9 cellular contexts compared by ENCODE assay signal in the genomic region with DNA sequence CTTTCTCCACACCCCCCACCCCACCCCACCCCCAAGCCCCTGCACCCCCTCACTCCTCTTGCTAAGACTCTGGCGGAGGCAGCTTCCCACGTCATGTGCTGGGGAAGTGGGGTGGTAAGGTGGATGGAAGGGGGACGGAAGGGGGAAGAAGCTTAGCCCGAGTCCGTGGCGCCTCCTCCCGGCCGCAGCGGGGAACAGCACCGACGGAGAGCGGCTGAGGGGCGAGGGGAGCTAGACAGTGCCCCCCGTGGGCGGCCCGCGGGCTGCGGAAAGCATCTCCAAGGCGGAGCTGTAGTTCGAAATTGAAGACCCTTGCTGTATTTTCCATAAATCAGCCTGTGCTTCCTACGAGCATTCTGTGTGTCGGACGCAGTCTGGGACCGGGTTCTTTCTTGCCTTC. TPM values are rescaled to one million over a fixed set of nuclear protein-coding genes. Genes with fewer than 3 reads are reported as not detected.
A peak's percentile ranks its signal among the peaks of the same experiment; 100 is the strongest.
DNase-seq lines count a peak whose midpoint lies in the region; ATAC-seq and TF ChIP-seq lines count a peak whose summit lies in the region.
"Had no signal": no experiment of that assay in that cellular context is flagged by ENCODE, and none has a peak within 500 bp of the region (broad histone marks: within the 10 kb centered on the region; RNA-seq: fewer than 3 reads in every experiment).

No MANE protein-coding gene starts in this region.

- no peak overlapping the region for H3K27ac ChIP-seq in PC-3 (ENCODE audit: low read length)
- no peak overlapping the region for H3K27ac ChIP-seq in PC-9

- H4K20me1 ChIP-seq in PC-3 (ENCODE audit: low read length) = no peaks in the 10 kb centered on the region
- H4K20me1 ChIP-seq in PC-9 (ENCODE audit: insufficient read depth) = no peaks in the 10 kb centered on the region

- intact Hi-C loops in sciatic nerve (cut with DNase I) (no loop called here), PC-3 (cut with micrococcal nuclease) (no loop called here), PC-9 (cut with micrococcal nuclease; ENCODE audit: unreplicated experiment) (no loop called here)

- no peak for TF ChIP-seq EP300 in Ishikawa (IDR thresholded peaks at IDR 0.05; ENCODE audit: borderline replicate concordance)

- H3K4me2 ChIP-seq in PC-3 (ENCODE audit: low read length) (no peak overlapping the region), PC-9 (no peak overlapping the region)

- BruUV-seq in PC-3 (replicated peaks; lab: Mats Ljungman, UMichigan) = no TSS peak
- no TSS peak for BruUV-seq in PC-9 (replicated peaks; lab: Mats Ljungman, UMichigan)

- TF ChIP-seq CTCF in fibroblast of mammary gland (conservative IDR thresholded peaks at IDR 0.05; ENCODE audit: control insufficient read depth, insufficient read depth, low read depth, low read length) = peak; percentile 20
- no peak for TF ChIP-seq CTCF in PC-3 (conservative IDR thresholded peaks at IDR 0.05; ENCODE audit: low read depth, low read length)
- TF ChIP-seq CTCF in PC-9 (conservative IDR thresholded peaks at IDR 0.05) = no peak

- CTCF ChIA-PET in PC-3 (lab: Charles Lee) (no interaction called here), PC-9 (lab: Charles Lee) (no interaction called here)

- H3K79me2 ChIP-seq in PC-3 (ENCODE audit: low read length) (no peaks in the 10 kb centered on the region), PC-9 (ENCODE audit: low read depth) (no peaks in the 10 kb centered on the region)

- H2AFZ ChIP-seq in PC-3 (ENCODE audit: low read length) (no peak overlapping the region), PC-9 (no peak overlapping the region)

- ATAC-seq in sciatic nerve = peak; percentile 24
- ATAC-seq in PC-3 = no peak

- no peaks in the 10 kb centered on the region for H3K9me2 ChIP-seq in PC-3 (replicated peaks; ENCODE audit: low read length)
- H3K9me2 ChIP-seq in PC-9 (ENCODE audit: insufficient read depth) = no peaks in the 10 kb centered on the region

- H3K4me3 ChIP-seq in fibroblast of mammary gland (ENCODE audit: control insufficient read depth, low read depth, low read length) = no peak overlapping the region
- H3K4me3 ChIP-seq in PC-3 (ENCODE audit: low read length) = no peak overlapping the region
- no peak overlapping the region for H3K4me3 ChIP-seq in PC-9

- H3K4me1 ChIP-seq in PC-3 (ENCODE audit: insufficient read depth, low read length) = no peaks in the 10 kb centered on the region
- 0 out of 2 replicates have a peak, but pooled peaks cover 6% of the 10 kb centered on the region for H3K4me1 ChIP-seq in PC-9 (replicated peaks; ENCODE audit: insufficient read depth)

- peak; percentile 43 for DNase-seq in activated CD4-positive, alpha-beta T cell treated with anti-CD3 and anti-CD28 coated beads for 48 hours
- no peak for DNase-seq in activated CD4-positive, alpha-beta T cell treated with anti-CD3 and anti-CD28 coated beads for 1 hour
- DNase-seq in fibroblast of mammary gland (ENCODE audit: low read depth) = no peak
- no peak for DNase-seq in sciatic nerve (ENCODE audit: low spot score)
- DNase-seq in stimulated activated naive CD4-positive, alpha-beta T cell treated with Interleukin-2 at 50 U/mL for 16 hours (lab: John Stamatoyannopoulos, UW) = no peak
- DNase-seq in PC-3 = no peak
- no peak for DNase-seq in PC-9
- DNase-seq: activated naive CD4-positive, alpha-beta T cell treated with anti-CD3 and anti-CD28 coated beads, Interleukin-2, amount 10 ng/mL, durations not matched to agents 7 days and 5 days had no signal

- POLR2A ChIA-PET in PC-3 (lab: Charles Lee; ENCODE audit: unreplicated experiment) = no interaction called here
- POLR2A ChIA-PET in PC-9 (lab: Charles Lee; ENCODE audit: unreplicated experiment) = no interaction called here

- no peak overlapping the region for H3K9ac ChIP-seq in PC-3 (ENCODE audit: low read length)

- H3F3A ChIP-seq in PC-3 (ENCODE audit: low read length, unreplicated experiment) = no peaks in the 10 kb centered on the region
- no peaks in the 10 kb centered on the region for H3F3A ChIP-seq in PC-9 (ENCODE audit: insufficient read depth, low read depth)

- no peaks in the 10 kb centered on the region for H3K9me3 ChIP-seq in PC-3 (ENCODE audit: low read length)
- no peaks in the 10 kb centered on the region for H3K9me3 ChIP-seq in PC-9 (ENCODE audit: insufficient read depth, low read depth)

- peak; percentile 92 for TF ChIP-seq RAD21 in Ishikawa (IDR thresholded peaks at IDR 0.05; ENCODE audit: low read depth)

- H3K36me3 ChIP-seq in PC-3 (ENCODE audit: low read depth, low read length) = no peaks in the 10 kb centered on the region
- H3K36me3 ChIP-seq in PC-9 (ENCODE audit: low read depth) = no peaks in the 10 kb centered on the region

- H3K27me3 ChIP-seq in PC-3 (ENCODE audit: low read length) (peaks cover 43% of the 10 kb centered on the region), PC-9 (ENCODE audit: insufficient read depth, low read depth) (peaks cover 51% of the 10 kb centered on the region)

TF ChIP-seq in Ishikawa, 13 proteins besides CTCF, POLR2A, EP300 and RAD21:
- TF ChIP-seq ZBTB7A (IDR thresholded peaks at IDR 0.05; ENCODE audit: low read depth) = peak; percentile 99
- no peak for TF ChIP-seq TEAD4 (IDR thresholded peaks at IDR 0.05)

RNA-seq across cellular contexts. Expression of gene GRIN2B, which starts 0.6 kb away (rescaled TPM):
- total RNA-seq in sciatic nerve = 11.9 TPM
- total RNA-seq in PC-3 (2014; rRNA removed) = not detected in 2 replicates
- total RNA-seq in PC-9 (2021) = not detected in 2 replicates

Comparison
In these comparisons a context has a peak if more than half of its experiments do, and no peak if none do; other contexts are left out.
1. RNA of gene GRIN2B, which starts 0.6 kb away (total RNA-seq): 11.9 TPM in sciatic nerve (single experiment); not detected in PC-3 and not detected in PC-9; every median in the first group is over 10 times any median in the second.